25 cellular contexts compared by ENCODE assay signal in the genomic region with DNA sequence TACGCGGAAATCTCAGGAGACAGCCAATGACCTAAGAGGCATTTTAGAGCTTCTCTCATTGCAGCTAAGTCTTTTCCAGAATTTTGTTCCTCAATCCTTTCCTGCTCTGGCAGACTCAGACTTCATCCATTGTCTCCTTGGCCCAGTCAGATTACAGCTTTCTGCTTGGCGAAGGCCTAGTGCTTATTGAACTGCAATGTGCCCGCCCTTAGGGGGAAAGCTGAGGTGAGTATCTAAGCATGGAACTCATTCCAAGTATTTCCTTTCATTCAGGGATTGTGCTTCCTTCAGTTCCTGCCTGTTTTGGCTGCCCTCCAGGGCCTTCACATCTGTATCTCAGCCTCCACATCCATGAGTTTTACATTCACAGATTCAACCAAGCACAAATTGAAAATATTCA. TPM values are rescaled to one million over a fixed set of nuclear protein-coding genes. Genes with fewer than 3 reads are reported as not detected.
DNase-seq lines count a peak whose midpoint lies in the region; ATAC-seq, FAIRE-seq and TF ChIP-seq lines count a peak whose summit lies in the region.
"Had no signal": no experiment of that assay in that cellular context is flagged by ENCODE, and none has a peak within 500 bp of the region (broad histone marks: within the 10 kb centered on the region; RNA-seq: fewer than 3 reads in every experiment).

No MANE protein-coding gene starts in this region.

- intact Hi-C loops in right cardiac atrium (cut with DNase I), result no loop called here
- intact Hi-C loops in cardiac septum (cut with DNase I), result no loop called here

- no peak for DNase-seq in right cardiac atrium
- DNase-seq in cardiac septum (ENCODE audit: low spot score), result no peak
- no peak for DNase-seq in H1 (ENCODE audit: low read depth in 1 of 2, low spot score in 2 of 2)
- peak; percentile 4 for DNase-seq in iPS-NIHi7 (ENCODE audit: extremely low spot score)
- DNase-seq in pulmonary artery endothelial cell (ENCODE audit: low read depth, low spot score), result peak; percentile 81
- no peak for DNase-seq in DMS114 treated with DMSO at 0.1 percent for 48 hours (lab: John Stamatoyannopoulos, UW; ENCODE audit: unreplicated experiment)
- DNase-seq in A172 (ENCODE audit: low spot score), result no peak
- DNase-seq: Calu3; CD8-positive, alpha-beta T cell; DMS53; EL; KG1; NCI-H1417 treated with DMSO at 0.1 percent for 48 hours; NCI-H187 treated with DMSO at 0.1 percent for 48 hours; NCI-H2227 treated with DMSO at 0.1 percent for 48 hours; NCI-H524; PC-3; RPMI8226 had no signal

- no peak overlapping the region for H2BK120ac ChIP-seq in H1 (replicated peaks; ENCODE audit: low read depth, low read length)

- no peaks in the 10 kb centered on the region for H3K4me1 ChIP-seq in right cardiac atrium (ENCODE audit: control insufficient read depth, insufficient read depth, low read length)
- H3K4me1 ChIP-seq in H1 (replicated peaks in 1 of 4; ENCODE audit: control insufficient read depth in 3 of 4, insufficient read depth in 4 of 4, low read length in 3 of 4), result peaks cover 0 to 4% (median 0%) of the 10 kb centered on the region in 4 experiments; a peak in 2 of 7 replicates

- no peak overlapping the region for H3K23ac ChIP-seq in H1 (ENCODE audit: insufficient read length)

- no peak for TF ChIP-seq EP300 in H1 (IDR thresholded peaks at IDR 0.05; ENCODE audit: borderline replicate concordance in 1 of 2, low read depth in 2 of 2, low read length in 2 of 2)

- 0 out of 2 replicates have a peak overlapping the region, but pooled peaks have one; percentile 1 for H2AFZ ChIP-seq in H1 (ENCODE audit: low read length)

- H4K5ac ChIP-seq in H1 (ENCODE audit: insufficient read length, low read depth, low read length), result no peak overlapping the region

- H3K9me3 ChIP-seq in right cardiac atrium (ENCODE audit: control insufficient read depth, low read length) (no peaks in the 10 kb centered on the region), H1 (ENCODE audit: insufficient read depth in 2 of 2, low read depth in 1 of 2, low read length in 1 of 2) (peaks cover 0 to 7% of the 10 kb centered on the region in 2 experiments; a peak in 2 of 4 replicates)

- no peaks in the 10 kb centered on the region for H3K36me3 ChIP-seq in H1 (ENCODE audit: control insufficient read depth in 2 of 4, insufficient read depth in 4 of 4, low read length in 3 of 4)
- H3K36me3 ChIP-seq: BLaER1 treated with 17β-estradiol and CSF1 and Interleukin-3, amounts not matched to agents 10 nM and 100 nM had no signal

- H3K23me2 ChIP-seq in H1 (ENCODE audit: low read depth, low read length), result no peaks in the 10 kb centered on the region

- H3K27ac ChIP-seq in right cardiac atrium (ENCODE audit: low read length) (no peak overlapping the region), H1 (ENCODE audit: low read depth, low read length) (no peak overlapping the region)
- H3K27ac ChIP-seq: BLaER1 treated with 17β-estradiol and CSF1 and Interleukin-3, amounts not matched to agents 10 nM and 100 nM had no signal

- no peak for TF ChIP-seq RAD21 in H1 (IDR thresholded peaks at IDR 0.05 in 1 of 2, conservative IDR thresholded peaks at IDR 0.05 in 1 of 2; ENCODE audit: low read depth in 2 of 2, low read length in 2 of 2)

- no peak overlapping the region for H2AK5ac ChIP-seq in H1 (ENCODE audit: low read depth, low read length)

- H3K27me3 ChIP-seq in right cardiac atrium (ENCODE audit: control insufficient read depth, insufficient read depth), result no peaks in the 10 kb centered on the region
- H3K27me3 ChIP-seq in H1 (replicated peaks in 1 of 4; ENCODE audit: control insufficient read depth in 3 of 4, extremely low read depth in 1 of 4, insufficient read depth in 3 of 4, low read length in 3 of 4), result no peaks in the 10 kb centered on the region

- H3K18ac ChIP-seq in H1 (ENCODE audit: extremely low read depth, low read length), result no peak overlapping the region; the same call in 1 of the 2 replicates

- WGBS in right cardiac atrium, result 41% methylated on average over 4 of the region's 4 CpGs
- WGBS in H1 (ENCODE audit: extremely low coverage in 1 of 2, insufficient coverage in 1 of 2, insufficient read length in 1 of 2, insufficient replicate concordance in 2 of 2, low coverage in 1 of 2, low lambda C conversion rate in 2 of 2, missing lambda C conversion rate in 1 of 2), 2 experiments, result 58% methylated on average over 4 of the region's 4 CpGs; no CpG with 5 or more reads in 1 of the 2 experiments

- no peak for FAIRE-seq in H1 (lab: Jason Lieb, UNC)
- FAIRE-seq: GM12892, GM18507 had no signal

- H3K4me3 ChIP-seq in right cardiac atrium (ENCODE audit: low read length) (no peak overlapping the region), H1 (ENCODE audit: extremely low read depth in 1 of 4, insufficient read depth in 2 of 4, low read depth in 3 of 4, low read length in 4 of 4) (no peak overlapping the region)
- H3K4me3 ChIP-seq: BLaER1 treated with 17β-estradiol and CSF1 and Interleukin-3, amounts not matched to agents 10 nM and 100 nM had no signal

- H4K8ac ChIP-seq in H1 (ENCODE audit: extremely low read depth, insufficient read depth, low read length), result no peak overlapping the region

- TF ChIP-seq CTCF in H1 (IDR thresholded peaks at IDR 0.05; ENCODE audit: control extremely low read depth in 1 of 3, insufficient read depth in 1 of 3, low read depth in 1 of 3, low read length in 3 of 3), result no peak

- H3K4me2 ChIP-seq in H1 (ENCODE audit: insufficient read depth in 1 of 2, low read depth in 2 of 2, low read length in 2 of 2), result no peak overlapping the region
- H3K4me2 ChIP-seq: BLaER1 treated with 17β-estradiol and CSF1 and Interleukin-3, amounts not matched to agents 10 nM and 100 nM had no signal

- no peak overlapping the region for H2BK5ac ChIP-seq in H1 (ENCODE audit: low read depth, low read length)

- POLR2A ChIA-PET in H1 (lab: Charles Lee; ENCODE audit: partially characterized antibody), result no interaction called here

- H3K4ac ChIP-seq in H1 (replicated peaks; ENCODE audit: insufficient read length, low read depth, low read length), result no peak overlapping the region

- no peak overlapping the region for H4K91ac ChIP-seq in H1 (replicated peaks; ENCODE audit: insufficient read length, low read length)

- no peaks in the 10 kb centered on the region for H4K20me1 ChIP-seq in H1 (replicated peaks in 1 of 2; ENCODE audit: control insufficient read depth in 1 of 2, insufficient read depth in 2 of 2, low read length in 2 of 2)
- H4K20me1 ChIP-seq: BLaER1 treated with 17β-estradiol and CSF1 and Interleukin-3, amounts not matched to agents 10 nM and 100 nM had no signal

- TF ChIP-seq POLR2A in H1 (IDR thresholded peaks at IDR 0.05; ENCODE audit: control extremely low read depth in 1 of 2, low read depth in 2 of 2, low read length in 2 of 2), result no peak

- no peaks in the 10 kb centered on the region for H3K79me2 ChIP-seq in H1 (ENCODE audit: control insufficient read depth in 1 of 2, insufficient read depth in 2 of 2, low read length in 2 of 2)

- H3K14ac ChIP-seq in H1 (ENCODE audit: insufficient read length), result no peak overlapping the region

- no peaks in the 10 kb centered on the region for H3K79me1 ChIP-seq in H1 (ENCODE audit: low read depth, low read length)

- no peak overlapping the region for H2BK12ac ChIP-seq in H1 (ENCODE audit: low read depth, low read length)

- no peak overlapping the region for H2BK20ac ChIP-seq in H1 (ENCODE audit: low read length)

- H3K56ac ChIP-seq in H1 (replicated peaks; ENCODE audit: insufficient read length, low read depth, low read length), result no peak overlapping the region

- ATAC-seq in right cardiac atrium (peak; percentile 36 to 57), HG03460 (IDR thresholded peaks at IDR 0.05; ENCODE audit: unreplicated experiment) (no peak)
- ATAC-seq: CD8-positive, alpha-beta T cell; PC-3 had no signal

- H2BK15ac ChIP-seq in H1 (ENCODE audit: low read length), result no peak overlapping the region

- no peak overlapping the region for H3K9ac ChIP-seq in H1 (replicated peaks in 1 of 4; ENCODE audit: extremely low read depth in 1 of 4, low read depth in 3 of 4, low read length in 3 of 4)
- H3K9ac ChIP-seq: BLaER1 treated with 17β-estradiol and CSF1 and Interleukin-3, amounts not matched to agents 10 nM and 100 nM had no signal

- CTCF ChIA-PET in H1 (lab: Charles Lee; ENCODE audit: partially characterized antibody), result interaction anchor here (0.6 to 1.7 kb wide), 10 partner anchors 9 to 297 kb away, joined by 3 to 7 read pairs (median 3); partner anchors contain the start of gene PRLHR

TF ChIP-seq in H1, 55 proteins besides CTCF, POLR2A, EP300 and RAD21:
- TF ChIP-seq, protein P1, sequence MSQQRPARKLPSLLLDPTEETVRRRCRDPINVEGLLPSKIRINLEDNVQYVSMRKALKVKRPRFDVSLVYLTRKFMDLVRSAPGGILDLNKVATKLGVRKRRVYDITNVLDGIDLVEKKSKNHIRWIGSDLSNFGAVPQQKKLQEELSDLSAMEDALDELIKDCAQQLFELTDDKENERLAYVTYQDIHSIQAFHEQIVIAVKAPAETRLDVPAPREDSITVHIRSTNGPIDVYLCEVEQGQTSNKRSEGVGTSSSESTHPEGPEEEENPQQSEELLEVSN (IDR thresholded peaks at IDR 0.05), result no peak
- TF ChIP-seq TEAD4 (IDR thresholded peaks at IDR 0.05; ENCODE audit: low read depth, low read length) (no peak), BRCA1 (IDR thresholded peaks at IDR 0.05; ENCODE audit: low read depth, low read length) (no peak)
- TF ChIP-seq, protein P2, sequence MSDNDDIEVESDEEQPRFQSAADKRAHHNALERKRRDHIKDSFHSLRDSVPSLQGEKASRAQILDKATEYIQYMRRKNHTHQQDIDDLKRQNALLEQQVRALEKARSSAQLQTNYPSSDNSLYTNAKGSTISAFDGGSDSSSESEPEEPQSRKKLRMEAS (IDR thresholded peaks at IDR 0.05), result no peak

RNA-seq across cellular contexts. Expression of gene PRLHR, which starts 37.5 kb away (rescaled TPM):
- not detected for total RNA-seq in right cardiac atrium
- polyA plus RNA-seq in right cardiac atrium, result not detected
- not detected for total RNA-seq in cardiac septum
- total RNA-seq in H1 (2021; fragmentation: NEBNext Ultra II Directional; extraction: Animal tissue kit (Norgen Biotek cat#: 25700)), result not detected in 2 replicates
- polyA plus RNA-seq in H1 (2011; rRNA removed), result 0.05 TPM in 1 of 2 replicates, not detected in the other
- not detected for polyA plus RNA-seq in H1 (2011; cell fraction: cytosol; rRNA removed)
- 0.03 TPM for polyA plus RNA-seq in H1 (2011; cell fraction: nucleus; rRNA removed)
- polyA plus RNA-seq in H1 (2012, experiment 1 of 2), result 0.10 TPM in 1 of 4 replicates, not detected in the others
- polyA plus RNA-seq in H1 (2012, experiment 2 of 2), result not detected
- polyA plus RNA-seq in H1 (2013, experiment 1 of 2), result 0.02 TPM
- polyA plus RNA-seq in H1 (2013, experiment 2 of 2), result 0.02 TPM
- polyA minus RNA-seq in H1 (2011; rRNA and poly(A)+ RNA removed), result not detected in 2 replicates
- polyA minus RNA-seq in H1 (2011; cell fraction: cytosol; rRNA and poly(A)+ RNA removed), result not detected
- polyA minus RNA-seq in H1 (2011; cell fraction: nucleus; rRNA and poly(A)+ RNA removed), result not detected
- total RNA-seq in pulmonary artery endothelial cell, result not detected in 2 replicates
- not detected in 2 replicates for total RNA-seq in A172 (2014; rRNA removed; shearing (Covaris generic))
- total RNA-seq: A673; Calu3; CD8-positive, alpha-beta T cell; H4; HT-29; PC-3 had no signal

Comparison
In these comparisons a context has a peak if more than half of its experiments do, and no peak if none do; other contexts are left out.
1. DNase-seq: peak in iPS-NIHi7 (single experiment) and pulmonary artery endothelial cell (single experiment); none in right cardiac atrium (0 of 3), cardiac septum (single experiment), H1 (0 of 2), DMS114 treated with DMSO at 0.1 percent for 48 hours (single experiment) and A172 (single experiment).